In genomic region chr11:60900673-60901404, GRCh38 we compare ENCODE assay signal across 19 cellular contexts. TPM values are rescaled to one million over a fixed set of nuclear protein-coding genes. Genes with fewer than 3 reads are reported as not detected.
"Had no signal": no experiment of that assay in that cellular context is flagged by ENCODE, and none has a peak within 500 bp of the region (broad histone marks: within the 10 kb centered on the region; RNA-seq: fewer than 3 reads in every experiment).

No MANE protein-coding gene starts in this region.

- H3K27me3 Mint-ChIP-seq: activated CD4-positive, alpha-beta memory T cell treated with anti-CD3 and anti-CD28 coated beads, Interleukin-2, amount 10 ng/mL, durations not matched to agents 7 days and 5 days; activated CD4-positive, alpha-beta T cell treated with anti-CD3 and anti-CD28 coated beads for 36 hours; naive thymus-derived CD8-positive, alpha-beta T cell had no signal

- H3K27ac Mint-ChIP-seq: activated CD4-positive, alpha-beta memory T cell treated with anti-CD3 and anti-CD28 coated beads, Interleukin-2, amount 10 ng/mL, durations not matched to agents 7 days and 5 days; activated CD4-positive, alpha-beta T cell treated with anti-CD3 and anti-CD28 coated beads for 36 hours had no signal

- H3K4me3 Mint-ChIP-seq: activated CD4-positive, alpha-beta memory T cell treated with anti-CD3 and anti-CD28 coated beads, Interleukin-2, amount 10 ng/mL, durations not matched to agents 7 days and 5 days; activated CD4-positive, alpha-beta T cell treated with anti-CD3 and anti-CD28 coated beads for 36 hours; naive thymus-derived CD8-positive, alpha-beta T cell had no signal

- H3K9me3 ChIP-seq: heart right ventricle, psoas muscle, suprapubic skin, upper lobe of right lung had no signal

- ATAC-seq: activated CD4-positive, alpha-beta T cell treated with anti-CD3 and anti-CD28 coated beads for 36 hours; naive thymus-derived CD8-positive, alpha-beta T cell; psoas muscle; upper lobe of right lung had no signal

- H3K27me3 ChIP-seq: heart right ventricle, suprapubic skin, upper lobe of right lung had no signal

- DNase-seq: activated CD4-positive, alpha-beta memory T cell treated with anti-CD3 and anti-CD28 coated beads, Interleukin-2, amount 10 ng/mL, durations not matched to agents 7 days and 5 days; activated CD4-positive, alpha-beta T cell treated with anti-CD3 and anti-CD28 coated beads for 36 hours; caudate nucleus; effector CD8-positive, alpha-beta T cell; heart right ventricle; islet precursor cell; naive thymus-derived CD8-positive, alpha-beta T cell; psoas muscle; stimulated activated CD4-positive, alpha-beta T cell treated with anti-CD3 and anti-CD28 coated beads, Interleukin-2, amount 100 ng/mL, for 48 hours; stimulated activated naive CD4-positive, alpha-beta T cell treated with Interleukin-2 at 50 U/mL for 16 hours; T-helper 1 cell; upper lobe of right lung had no signal

- H3K4me3 ChIP-seq: coronary artery, heart right ventricle, psoas muscle, suprapubic skin, upper lobe of right lung had no signal

- H3K9me3 Mint-ChIP-seq: activated CD4-positive, alpha-beta memory T cell treated with anti-CD3 and anti-CD28 coated beads, Interleukin-2, amount 10 ng/mL, durations not matched to agents 7 days and 5 days; naive thymus-derived CD8-positive, alpha-beta T cell had no signal

- H3K27ac ChIP-seq: coronary artery, heart right ventricle, psoas muscle, suprapubic skin, upper lobe of right lung, VCaP had no signal

RNA-seq across cellular contexts. Expression of gene TMEM132A, which starts 23.4 kb away (rescaled TPM):
- polyA plus RNA-seq: naive thymus-derived CD8-positive, alpha-beta T cell had no signal

RNA-seq across cellular contexts. Expression of gene ZP1, which starts 33.5 kb away (rescaled TPM):
- total RNA-seq: activated CD4-positive, alpha-beta T cell treated with anti-CD3 and anti-CD28 coated beads for 36 hours; astrocyte; fibroblast of lung; frontal cortex; mononuclear cell; naive thymus-derived CD8-positive, alpha-beta T cell; upper lobe of right lung had no signal
- polyA plus RNA-seq: naive thymus-derived CD8-positive, alpha-beta T cell had no signal

RNA-seq across cellular contexts. Expression of gene PTGDR2, which starts 45.1 kb away (rescaled TPM):
- total RNA-seq: astrocyte had no signal
